ENCODE assay signal across 8 cellular contexts in genomic region chr2:15559800-15560403, GRCh38. TPM values are rescaled to one million over a fixed set of nuclear protein-coding genes. Genes with fewer than 3 reads are reported as not detected.
DNase-seq lines count a peak whose midpoint lies in the region; ATAC-seq, FAIRE-seq and TF ChIP-seq lines count a peak whose summit lies in the region.

No MANE protein-coding gene starts in this region.

- H3K36me3 ChIP-seq in GM12878 (ENCODE audit: control insufficient read depth in 2 of 2, insufficient read depth in 2 of 2, low read length in 1 of 2) (no peaks in the 10 kb centered on the region), upper lobe of right lung (no peaks in the 10 kb centered on the region)

- intact Hi-C loops in GM12878 (cut with micrococcal nuclease; ENCODE audit: unreplicated experiment) = no loop called here
- intact Hi-C loops in upper lobe of right lung (cut with DNase I) = no loop called here

- BruUV-seq in GM12878 (replicated peaks; lab: Mats Ljungman, UMichigan) = no TSS peak

- H3K9ac ChIP-seq in GM12878 (ENCODE audit: control insufficient read depth, insufficient read depth, low read length) = peak overlapping the region; percentile 84

- in situ Hi-C loops in GM12878 (cut with MboI) = no loop called here

- TF ChIP-seq CTCF in GM12878 (IDR thresholded peaks at IDR 0.05 in 2 of 3, conservative IDR thresholded peaks at IDR 0.05 in 1 of 3; ENCODE audit: control insufficient read depth in 2 of 3, extremely low read depth in 1 of 3, insufficient read depth in 1 of 3, low read depth in 3 of 3, low read length in 3 of 3) (no peak), upper lobe of right lung (IDR thresholded peaks at IDR 0.05) (no peak), GM20000 (IDR thresholded peaks at IDR 0.05; ENCODE audit: extremely low read depth, missing control alignments) (no peak)

- H3K4me3 ChIP-seq in GM12878 = peak overlapping the region; percentile 99
- peak overlapping the region; percentile 73 for H3K4me3 ChIP-seq in upper lobe of right lung

- RAD21 ChIA-PET in GM12878 (lab: Charles Lee; ENCODE audit: unreplicated experiment) = no interaction called here

- no peaks in the 10 kb centered on the region for H3K27me3 ChIP-seq in GM12878 (replicated peaks in 1 of 2; ENCODE audit: control insufficient read depth in 2 of 2, insufficient read depth in 2 of 2, low read length in 1 of 2)
- no peaks in the 10 kb centered on the region for H3K27me3 ChIP-seq in upper lobe of right lung

- peaks cover 4% of the 10 kb centered on the region for H3K27me3 Mint-ChIP-seq in activated naive CD4-positive, alpha-beta T cell treated with anti-CD3 and anti-CD28 coated beads, Interleukin-2, amount 10 ng/mL, durations not matched to agents 7 days and 5 days
- peaks cover 3% of the 10 kb centered on the region for H3K27me3 Mint-ChIP-seq in memory B cell

- POLR2A ChIA-PET in GM12878 (lab: Charles Lee) = no interaction called here

- SMC1A ChIA-PET in GM12878 (lab: Charles Lee; ENCODE audit: uncharacterized antibody, unreplicated experiment) = interaction anchor here (1.4 kb wide), 1 partner anchor 11 kb away, joined by 3 read pairs; no protein-coding TSS in a partner anchor

- CTCF ChIA-PET in activated naive CD4-positive, alpha-beta T cell treated with anti-CD3 and anti-CD28 coated beads, Interleukin-2, amount 10 ng/mL, durations not matched to agents 7 days and 5 days (lab: Charles Lee) = no interaction called here
- CTCF ChIA-PET in GM12878 (lab: Yijun Ruan, JAX) = interaction anchor here (1.6 to 4.7 kb wide), 3 partner anchors 9 to 17 kb away, joined by 5 to 26 read pairs (median 21); no protein-coding TSS in a partner anchor

- no peak for TF ChIP-seq EP300 in GM12878 (IDR thresholded peaks at IDR 0.05; ENCODE audit: borderline replicate concordance in 1 of 2, control insufficient read depth in 1 of 2, low read depth in 2 of 2, low read length in 2 of 2)

- H3K9me3 Mint-ChIP-seq in activated naive CD4-positive, alpha-beta T cell treated with anti-CD3 and anti-CD28 coated beads, Interleukin-2, amount 10 ng/mL, durations not matched to agents 7 days and 5 days = no peaks in the 10 kb centered on the region
- H3K9me3 Mint-ChIP-seq in memory B cell = no peaks in the 10 kb centered on the region

- FAIRE-seq in GM12878 (lab: Jason Lieb, UNC) = no peak

- peaks cover 24% of the 10 kb centered on the region for H3K79me2 ChIP-seq in GM12878 (ENCODE audit: control insufficient read depth, insufficient read depth, low read length)

- no peak for TF ChIP-seq POLR2A in GM12878 (IDR thresholded peaks at IDR 0.05; ENCODE audit: low read depth, low read length)

- no peak for DNase-seq in activated naive CD4-positive, alpha-beta T cell treated with anti-CD3 and anti-CD28 coated beads, Interleukin-2, amount 10 ng/mL, durations not matched to agents 7 days and 5 days
- DNase-seq in activated naive CD4-positive, alpha-beta T cell (lab: John Stamatoyannopoulos, UW) = no peak
- DNase-seq in GM12878 (ENCODE audit: low read depth, low spot score) = no peak
- DNase-seq in memory B cell (ENCODE audit: low spot score in 2 of 2) = no peak
- DNase-seq in upper lobe of right lung = no peak
- DNase-seq in SIG-M5 treated with dmso at 0.1 percent for 504 hours (lab: John Stamatoyannopoulos, UW; ENCODE audit: unreplicated experiment) = no peak
- DNase-seq in GM20000 (ENCODE audit: low spot score) = no peak

- ATAC-seq in GM12878 = no peak
- no peak for ATAC-seq in memory B cell (ENCODE audit: low read depth)
- ATAC-seq in upper lobe of right lung = no peak
- ATAC-seq in HG02588 (IDR thresholded peaks at IDR 0.05; ENCODE audit: unreplicated experiment) = no peak

- no peaks in the 10 kb centered on the region for H4K20me1 ChIP-seq in GM12878 (ENCODE audit: control insufficient read depth, insufficient read depth)

- H3K4me3 Mint-ChIP-seq in activated naive CD4-positive, alpha-beta T cell treated with anti-CD3 and anti-CD28 coated beads, Interleukin-2, amount 10 ng/mL, durations not matched to agents 7 days and 5 days = peak overlapping the region; percentile 98
- peak overlapping the region; percentile 99 for H3K4me3 Mint-ChIP-seq in memory B cell

- H3K36me3 Mint-ChIP-seq in activated naive CD4-positive, alpha-beta T cell treated with anti-CD3 and anti-CD28 coated beads, Interleukin-2, amount 10 ng/mL, durations not matched to agents 7 days and 5 days = no peaks in the 10 kb centered on the region
- peaks cover 2% of the 10 kb centered on the region for H3K36me3 Mint-ChIP-seq in memory B cell

- peak overlapping the region; percentile 45 for H3K27ac ChIP-seq in GM12878 (ENCODE audit: control insufficient read depth, insufficient read depth)
- peak overlapping the region; percentile 79 for H3K27ac ChIP-seq in upper lobe of right lung

- peak overlapping the region; percentile 82 for H3K4me2 ChIP-seq in GM12878 (ENCODE audit: control insufficient read depth, insufficient read depth)

- H3K4me1 ChIP-seq in GM12878 (ENCODE audit: control insufficient read depth, insufficient read depth, low read length) (0 out of 2 replicates have a peak, but pooled peaks cover 3% of the 10 kb centered on the region), upper lobe of right lung (peaks cover 16% of the 10 kb centered on the region)

- peak overlapping the region; percentile 93 for H3K27ac Mint-ChIP-seq in activated naive CD4-positive, alpha-beta T cell treated with anti-CD3 and anti-CD28 coated beads, Interleukin-2, amount 10 ng/mL, durations not matched to agents 7 days and 5 days
- peak overlapping the region; percentile 95 for H3K27ac Mint-ChIP-seq in memory B cell

- 41% methylated on average over 6 of the region's 6 CpGs for WGBS in GM12878 (ENCODE audit: insufficient coverage, insufficient replicate concordance, low lambda C conversion rate, missing lambda C conversion rate)

- peak overlapping the region; percentile 100; the same call in 1 of the 2 replicates for H2AFZ ChIP-seq in GM12878 (ENCODE audit: control insufficient read depth, low read depth, low read length)

- TF ChIP-seq RAD21 in GM12878 (IDR thresholded peaks at IDR 0.05; ENCODE audit: insufficient read depth, low read depth, low read length) = no peak

- H3K4me1 Mint-ChIP-seq in activated naive CD4-positive, alpha-beta T cell treated with anti-CD3 and anti-CD28 coated beads, Interleukin-2, amount 10 ng/mL, durations not matched to agents 7 days and 5 days = peaks cover 38% of the 10 kb centered on the region
- peaks cover 28% of the 10 kb centered on the region for H3K4me1 Mint-ChIP-seq in memory B cell

- H3K9me3 ChIP-seq in GM12878 (replicated peaks; ENCODE audit: control insufficient read depth, insufficient read depth, low read length) = no peaks in the 10 kb centered on the region
- H3K9me3 ChIP-seq in upper lobe of right lung = no peaks in the 10 kb centered on the region

TF ChIP-seq in GM12878, 131 proteins besides CTCF, POLR2A, EP300 and RAD21 (continues in another document):
- no peak for TF ChIP-seq SIN3A (IDR thresholded peaks at IDR 0.05; ENCODE audit: low read depth, low read length)
- no peak for TF ChIP-seq IKZF2 (IDR thresholded peaks at IDR 0.05)
- TF ChIP-seq ASH2L (IDR thresholded peaks at IDR 0.05; ENCODE audit: borderline replicate concordance, low read depth) = no peak
- no peak for TF ChIP-seq CBX5 (IDR thresholded peaks at IDR 0.05; ENCODE audit: low read depth)
- TF ChIP-seq PML (IDR thresholded peaks at IDR 0.05; ENCODE audit: low read length) = no peak

RNA-seq across cellular contexts. Expression of gene NBAS, which starts 1.2 kb away (rescaled TPM):
- 114 and 120 TPM in 2 replicates for total RNA-seq in GM12878 (2013; cell fraction: nucleolus; rRNA removed)
- total RNA-seq in GM12878 (2014; rRNA removed) (32.5 and 33.2 TPM in 2 replicates), GM12878 (2014; rRNA removed; fragmentation: Illumina TruSeq; extraction: Trizol) (32.7 and 33.4 TPM in 2 replicates), GM12878 (2021) (28.5 and 33.1 TPM in 2 replicates), upper lobe of right lung (38.8 TPM)
- 13.2 TPM for polyA plus RNA-seq in GM12878 (2011; ENCODE audit: low read depth)
- polyA plus RNA-seq in GM12878 (2011; rRNA removed) (31.0 and 33.1 TPM in 2 replicates), GM12878 (2014; fragmentation: Illumina TruSeq; extraction: Trizol) (21.3 and 22.6 TPM in 2 replicates), GM12878 (2014; fragmentation: Nextera tagmentation; extraction: Ambion mirVana) (1 to 10 TPM; 4.3 to 8.5 TPM), GM12878 (2014; rRNA removed) (15.7 and 17.0 TPM in 2 replicates), GM12878 (2016; fragmentation: Nextera tagmentation; extraction: Ambion mirVana) (10 to 100 TPM; 16.2 to 19.0 TPM)
- polyA plus RNA-seq in GM12878 (2011; cell fraction: cytosol; rRNA removed) = 26.1 and 30.6 TPM in 2 replicates
- polyA plus RNA-seq in GM12878 (2011; cell fraction: nucleus; rRNA removed) = 25.2 and 29.3 TPM in 2 replicates
- 16.6 and 21.3 TPM in 2 replicates for polyA plus RNA-seq in GM12878 (2012)
- 95.1 and 102 TPM in 2 replicates for polyA minus RNA-seq in GM12878 (2011; rRNA and poly(A)+ RNA removed)
- polyA minus RNA-seq in GM12878 (2011; cell fraction: cytosol; rRNA and poly(A)+ RNA removed) = 23.9 and 28.7 TPM in 2 replicates
- 48.0 and 59.1 TPM in 2 replicates for polyA minus RNA-seq in GM12878 (2011; cell fraction: nucleus; rRNA and poly(A)+ RNA removed)

RNA-seq across cellular contexts. Expression of gene DDX1, which starts 31.8 kb away (rescaled TPM):
- 65.5 and 69.3 TPM in 2 replicates for total RNA-seq in GM12878 (2013; cell fraction: nucleolus; rRNA removed)
- total RNA-seq in GM12878 (2014; rRNA removed) (53.2 and 56.4 TPM in 2 replicates), GM12878 (2014; rRNA removed; fragmentation: Illumina TruSeq; extraction: Trizol) (93.5 and 96.5 TPM in 2 replicates), GM12878 (2021) (75.1 and 80.7 TPM in 2 replicates), upper lobe of right lung (68.6 TPM)
- polyA plus RNA-seq in GM12878 (2011; ENCODE audit: low read depth) = 37.0 TPM
- polyA plus RNA-seq in GM12878 (2011; rRNA removed) (89.0 and 139 TPM in 2 replicates), GM12878 (2014; fragmentation: Illumina TruSeq; extraction: Trizol) (97.6 and 110 TPM in 2 replicates), GM12878 (2014; fragmentation: Nextera tagmentation; extraction: Ambion mirVana) (10 to 100 TPM; 65.7 to 82.3 TPM), GM12878 (2014; rRNA removed) (50.1 and 61.5 TPM in 2 replicates), GM12878 (2016; fragmentation: Nextera tagmentation; extraction: Ambion mirVana) (100 to 1,000 TPM; 131 to 134 TPM)
- polyA plus RNA-seq in GM12878 (2011; cell fraction: cytosol; rRNA removed) = 31.7 and 33.9 TPM in 2 replicates
- polyA plus RNA-seq in GM12878 (2011; cell fraction: nucleus; rRNA removed) = 52.5 and 68.9 TPM in 2 replicates
- polyA plus RNA-seq in GM12878 (2012) = 45.2 and 47.3 TPM in 2 replicates
- 32.3 and 43.1 TPM in 2 replicates for polyA minus RNA-seq in GM12878 (2011; rRNA and poly(A)+ RNA removed)
- polyA minus RNA-seq in GM12878 (2011; cell fraction: cytosol; rRNA and poly(A)+ RNA removed) = 20.0 and 26.4 TPM in 2 replicates
- polyA minus RNA-seq in GM12878 (2011; cell fraction: nucleus; rRNA and poly(A)+ RNA removed) = 18.1 and 28.9 TPM in 2 replicates
